1 cellular context compared by ENCODE assay signal in the genomic region with DNA sequence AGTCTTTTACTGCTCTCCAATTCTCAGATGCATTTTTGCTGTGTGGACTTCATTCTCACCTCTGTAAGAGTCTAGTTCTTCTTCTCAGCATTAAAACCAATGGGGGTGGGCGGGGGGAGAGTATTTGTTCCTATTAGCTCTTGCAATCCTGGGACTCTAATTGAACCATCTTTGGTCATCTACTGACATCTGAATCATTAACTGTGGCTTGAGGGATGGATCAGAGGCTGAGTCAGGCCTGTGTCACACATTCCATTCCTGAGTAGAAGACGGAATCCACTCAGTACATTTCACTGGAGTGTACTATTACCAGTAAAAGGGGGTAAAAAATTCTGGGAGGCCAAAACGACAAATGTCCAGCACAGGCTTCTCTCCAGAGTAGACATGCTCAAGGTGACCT.
TF ChIP-seq lines count a peak whose summit lies in the region.

No MANE protein-coding gene starts in this region.

TF ChIP-seq in IMR-90, 13 proteins besides CTCF, POLR2A, EP300 and RAD21 (continued from another document):
- TF ChIP-seq RCOR1 (IDR thresholded peaks at IDR 0.05; ENCODE audit: insufficient replicate concordance, low read length) (peak; percentile 34), ELK1 (IDR thresholded peaks at IDR 0.05; ENCODE audit: borderline replicate concordance, low read depth, low read length) (no peak), MAZ (IDR thresholded peaks at IDR 0.05; ENCODE audit: borderline replicate concordance, low read depth, low read length) (no peak)
- TF ChIP-seq, protein P1, sequence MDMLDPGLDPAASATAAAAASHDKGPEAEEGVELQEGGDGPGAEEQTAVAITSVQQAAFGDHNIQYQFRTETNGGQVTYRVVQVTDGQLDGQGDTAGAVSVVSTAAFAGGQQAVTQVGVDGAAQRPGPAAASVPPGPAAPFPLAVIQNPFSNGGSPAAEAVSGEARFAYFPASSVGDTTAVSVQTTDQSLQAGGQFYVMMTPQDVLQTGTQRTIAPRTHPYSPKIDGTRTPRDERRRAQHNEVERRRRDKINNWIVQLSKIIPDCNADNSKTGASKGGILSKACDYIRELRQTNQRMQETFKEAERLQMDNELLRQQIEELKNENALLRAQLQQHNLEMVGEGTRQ (IDR thresholded peaks at IDR 0.05; ENCODE audit: low read depth, low read length) = no peak
